In genomic region chrX:134999469-134999868, GRCh38 we compare ENCODE assay signal across 7 cellular contexts. TPM values are rescaled to one million over a fixed set of nuclear protein-coding genes. Genes with fewer than 3 reads are reported as not detected.
A peak's percentile ranks its signal among the peaks of the same experiment; 100 is the strongest.
DNase-seq lines count a peak whose midpoint lies in the region; ATAC-seq and TF ChIP-seq lines count a peak whose summit lies in the region.

No MANE protein-coding gene starts in this region.

- H3K9me3 ChIP-seq in adrenal gland (replicated peaks in 1 of 3), result no peaks in the 10 kb centered on the region
- H3K9me3 ChIP-seq in effector memory CD4-positive, alpha-beta T cell (ENCODE audit: control insufficient read depth, low read length), result no peaks in the 10 kb centered on the region

- WGBS in adrenal gland, 4 donors, result 20 to 31% (median 24%) methylated on average over 3 to 4 of the region's 4 CpGs

- no peak overlapping the region for H3K4me3 ChIP-seq in adrenal gland
- no peak overlapping the region for H3K4me3 ChIP-seq in effector memory CD4-positive, alpha-beta T cell (ENCODE audit: insufficient read depth, low read depth, low read length, poor library complexity, severe bottlenecking)

- TF ChIP-seq POLR2A in adrenal gland (IDR thresholded peaks at IDR 0.05), result no peak

- no peaks in the 10 kb centered on the region for H3K27me3 ChIP-seq in adrenal gland
- H3K27me3 ChIP-seq in effector memory CD4-positive, alpha-beta T cell (replicated peaks; ENCODE audit: control insufficient read depth, insufficient read depth, low read length, poor library complexity, severe bottlenecking), result no peaks in the 10 kb centered on the region

- DNase-seq in NCI-H1436 (lab: John Stamatoyannopoulos, UW), result peak; percentile 39
- no peak for DNase-seq in adrenal gland
- peak; percentile 49 for DNase-seq in kidney tubule cell (ENCODE audit: low spot score)
- DNase-seq in NCI-H187 treated with DMSO at 0.1 percent for 48 hours (lab: John Stamatoyannopoulos, UW), result no peak
- DNase-seq in effector memory CD4-positive, alpha-beta T cell, result no peak

- ATAC-seq in GM21390 (IDR thresholded peaks at IDR 0.05; ENCODE audit: unreplicated experiment), result no peak

- TF ChIP-seq CTCF in GM12872 (IDR thresholded peaks at IDR 0.05; ENCODE audit: insufficient read depth, low read depth, low read length), result peak; percentile 27; the same call in 1 of the 3 replicates
- peak; percentile 11 to 58 (median 54) for TF ChIP-seq CTCF in adrenal gland (IDR thresholded peaks at IDR 0.05)

- H3K4me1 ChIP-seq in adrenal gland (replicated peaks in 1 of 2), result no peaks in the 10 kb centered on the region
- H3K4me1 ChIP-seq in effector memory CD4-positive, alpha-beta T cell (ENCODE audit: control insufficient read depth, insufficient read depth, low read length, poor library complexity, severe bottlenecking), result no peaks in the 10 kb centered on the region

- intact Hi-C loops in adrenal gland (cut with DNase I), result no loop called here

- H3K36me3 ChIP-seq in adrenal gland (replicated peaks in 1 of 2), result no peaks in the 10 kb centered on the region
- H3K36me3 ChIP-seq in effector memory CD4-positive, alpha-beta T cell (ENCODE audit: control insufficient read depth, insufficient read depth, low read length), result no peaks in the 10 kb centered on the region

- H3K27ac ChIP-seq in adrenal gland, result peak overlapping the region in 2 of 5 donors; percentile 47 to 67
- no peak overlapping the region for H3K27ac ChIP-seq in effector memory CD4-positive, alpha-beta T cell (ENCODE audit: insufficient read depth, low read length, poor library complexity, severe bottlenecking)

RNA-seq across cellular contexts. Expression of gene SMIM10, which starts 8.7 kb away (rescaled TPM):
- total RNA-seq in adrenal gland, result 10 to 100 TPM in 5 of 8 donors, 1 to 10 TPM in 3; 6.9 to 22.0 (median 11.9) TPM
- polyA plus RNA-seq in adrenal gland, result 10 to 100 TPM; 14.5 to 27.4 (median 23.6) TPM

RNA-seq across cellular contexts. Expression of gene RTL8B, which starts 22.9 kb away (rescaled TPM):
- total RNA-seq in adrenal gland, result 10 to 100 TPM; 12.7 to 36.7 (median 28.1) TPM
- polyA plus RNA-seq in adrenal gland, result 10 to 100 TPM; 16.4 to 26.1 (median 25.2) TPM

RNA-seq across cellular contexts. Expression of gene RTL8C, which starts 32.7 kb away (rescaled TPM):
- 100 to 1,000 TPM in 6 of 8 donors, 10 to 100 TPM in 2; 79.5 to 184 (median 158) TPM for total RNA-seq in adrenal gland
- 100 to 1,000 TPM; 188 to 279 (median 229) TPM for polyA plus RNA-seq in adrenal gland

RNA-seq across cellular contexts. Expression of gene RTL8A, which starts 52.5 kb away (rescaled TPM):
- 10 to 100 TPM; 36.8 to 53.3 (median 43.1) TPM for total RNA-seq in adrenal gland
- 100 to 1,000 TPM in 2 of 3 donors, 10 to 100 TPM in 1; 76.4 to 232 (median 161) TPM for polyA plus RNA-seq in adrenal gland

Comparison
In these comparisons a context has a peak if more than half of its experiments do, and no peak if none do; other contexts are left out.
1. DNase-seq: peak in NCI-H1436 (single experiment) and kidney tubule cell (single experiment); none in adrenal gland (0 of 7), NCI-H187 treated with DMSO at 0.1 percent for 48 hours (single experiment) and effector memory CD4-positive, alpha-beta T cell (0 of 3).